Comparison of ENCODE assay signal across 25 cellular contexts in the genomic region with DNA sequence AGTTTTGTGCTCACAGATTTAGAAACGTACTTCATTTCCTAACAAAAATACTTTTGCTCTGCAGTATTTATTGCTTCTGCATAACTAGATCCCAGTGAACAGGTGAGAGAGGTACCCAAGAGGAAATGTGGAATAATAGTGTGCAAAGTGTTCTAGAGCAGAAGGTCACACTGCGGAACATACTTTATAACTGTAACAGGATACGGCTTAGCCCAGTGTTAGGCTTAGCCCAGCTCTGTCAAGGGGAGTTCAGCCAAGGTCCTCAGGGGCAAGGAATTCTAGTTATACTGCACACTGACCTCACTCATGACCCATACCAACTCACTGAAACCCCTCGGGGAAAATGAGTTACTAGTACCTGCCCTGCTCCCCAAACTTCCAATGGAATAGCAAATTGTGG. TPM values are rescaled to one million over a fixed set of nuclear protein-coding genes. Genes with fewer than 3 reads are reported as not detected.
DNase-seq lines count a peak whose midpoint lies in the region; ATAC-seq and TF ChIP-seq lines count a peak whose summit lies in the region.
"Had no signal": no experiment of that assay in that cellular context is flagged by ENCODE, and none has a peak within 500 bp of the region (broad histone marks: within the 10 kb centered on the region; RNA-seq: fewer than 3 reads in every experiment).

No MANE protein-coding gene starts in this region.

- DNase-seq in NCI-H2171 treated with DMSO at 0.1 percent for 48 hours (lab: John Stamatoyannopoulos, UW) = peak; percentile 16
- no peak for DNase-seq in NCI-H2171 (lab: John Stamatoyannopoulos, UW)
- peak; percentile 40 for DNase-seq in WERI-Rb-1
- DNase-seq in lung microvascular endothelial cell (ENCODE audit: low read depth in 2 of 2) = peak; percentile 33 to 86
- DNase-seq in upper lobe of right lung = no peak
- no peak for DNase-seq in GDM1 (lab: John Stamatoyannopoulos, UW)
- no peak for DNase-seq in testis
- DNase-seq: 8988T; activated CD4-positive, alpha-beta T cell treated with anti-CD3 and anti-CD28 coated beads, Interleukin-2, amount 50 U/mL, for 4 hours; activated CD8-positive, alpha-beta memory T cell treated with anti-CD3 and anti-CD28 coated beads, Interleukin-2, amount 50 U/mL, for 4 hours; activated effector memory CD4-positive, alpha-beta T cell treated with Interleukin-2 at 50 U/mL for 16 hours; activated naive CD8-positive, alpha-beta T cell treated with anti-CD3 and anti-CD28 coated beads, Interleukin-2, amount 50 U/mL, for 24 hours; body of pancreas; DND-41; effector memory CD4-positive, alpha-beta T cell; GOT3; NCI-H1694; NCI-H526; spleen; stimulated activated CD4-positive, alpha-beta T cell treated with anti-CD3 and anti-CD28 coated beads, Interleukin-4, amount 100 ng/mL, for 1 hour; stimulated activated naive CD4-positive, alpha-beta T cell had no signal

- H3K9me3 ChIP-seq in WERI-Rb-1 (ENCODE audit: severe bottlenecking) = no peaks in the 10 kb centered on the region
- H3K9me3 ChIP-seq in upper lobe of right lung = no peaks in the 10 kb centered on the region
- H3K9me3 ChIP-seq in testis = no peaks in the 10 kb centered on the region
- H3K9me3 ChIP-seq: body of pancreas, esophagus muscularis mucosa, prostate gland, spleen, tibial nerve had no signal

- TF ChIP-seq CTCF in WERI-Rb-1 (IDR thresholded peaks at IDR 0.05; ENCODE audit: low read depth, low read length) = no peak
- no peak for TF ChIP-seq CTCF in upper lobe of right lung (IDR thresholded peaks at IDR 0.05)
- no peak for TF ChIP-seq CTCF in testis (IDR thresholded peaks at IDR 0.05)

- ATAC-seq in upper lobe of right lung (peak; percentile 20), GM18861 (IDR thresholded peaks at IDR 0.05; ENCODE audit: unreplicated experiment) (no peak)
- ATAC-seq: activated naive CD8-positive, alpha-beta T cell treated with anti-CD3 and anti-CD28 coated beads, Interleukin-2, amount 50 U/mL, for 24 hours; body of pancreas had no signal

- no peak for TF ChIP-seq POLR2A in testis (IDR thresholded peaks at IDR 0.05)

- H3K4me3 ChIP-seq in WERI-Rb-1 (ENCODE audit: low read depth, low read length) = no peak overlapping the region
- no peak overlapping the region for H3K4me3 ChIP-seq in upper lobe of right lung
- no peak overlapping the region for H3K4me3 ChIP-seq in testis
- H3K4me3 ChIP-seq: body of pancreas, esophagus muscularis mucosa, prostate gland, spleen, tibial nerve had no signal

- H3K27ac ChIP-seq in WERI-Rb-1 (no peak overlapping the region), upper lobe of right lung (no peak overlapping the region), testis (peak overlapping the region in 1 of 2 donors; percentile 2)
- H3K27ac ChIP-seq: body of pancreas, esophagus muscularis mucosa, prostate gland, spleen, tibial nerve had no signal

- WGBS in testis, 2 donors = 56 to 63% methylated on average over 4 of the region's 4 CpGs

- no peaks in the 10 kb centered on the region for H3K27me3 ChIP-seq in WERI-Rb-1 (ENCODE audit: insufficient read depth, low read depth, severe bottlenecking)
- H3K27me3 ChIP-seq in upper lobe of right lung = no peaks in the 10 kb centered on the region
- H3K27me3 ChIP-seq in testis = no peaks in the 10 kb centered on the region
- H3K27me3 ChIP-seq: body of pancreas, esophagus muscularis mucosa, spleen, tibial nerve had no signal

- H3K36me3 ChIP-seq in WERI-Rb-1 (no peaks in the 10 kb centered on the region), upper lobe of right lung (no peaks in the 10 kb centered on the region), testis (ENCODE audit: low read depth, missing control alignments) (no peaks in the 10 kb centered on the region)
- H3K36me3 ChIP-seq: esophagus muscularis mucosa, prostate gland, spleen, tibial nerve had no signal

- H3K4me1 ChIP-seq in upper lobe of right lung = no peaks in the 10 kb centered on the region
- H3K4me1 ChIP-seq in testis = peaks cover 33% of the 10 kb centered on the region
- H3K4me1 ChIP-seq: prostate gland had no signal

- intact Hi-C loops in upper lobe of right lung (cut with DNase I) = no loop called here
- intact Hi-C loops in testis (cut with DNase I; ENCODE audit: low total_unique reads) = no loop called here

RNA-seq across cellular contexts. Expression of a gene that starts 55.3 kb away (rescaled TPM):
- total RNA-seq in lung microvascular endothelial cell (57.1 and 71.8 TPM in 2 replicates), upper lobe of right lung (43.7 TPM), testis (10 to 100 TPM; 42.2 to 59.2 TPM)
- polyA plus RNA-seq in testis (ENCODE audit: insufficient read depth, low read depth, low replicate concordance) = 14.8 TPM

Comparison
In these comparisons a context has a peak if more than half of its experiments do, and no peak if none do; other contexts are left out.
1. DNase-seq: peak in NCI-H2171 treated with DMSO at 0.1 percent for 48 hours (single experiment), WERI-Rb-1 (single experiment) and lung microvascular endothelial cell (2 of 2); none in NCI-H2171 (single experiment), upper lobe of right lung (single experiment), GDM1 (single experiment) and testis (single experiment).